Comparison of ENCODE assay signal across 1 cellular context in genomic region chr3:16896094-16896627, GRCh38.
TF ChIP-seq lines count a peak whose summit lies in the region.

No MANE protein-coding gene starts in this region.

TF ChIP-seq in HepG2, 621 proteins besides CTCF, POLR2A, EP300 and RAD21:
- TF ChIP-seq, protein P1, sequence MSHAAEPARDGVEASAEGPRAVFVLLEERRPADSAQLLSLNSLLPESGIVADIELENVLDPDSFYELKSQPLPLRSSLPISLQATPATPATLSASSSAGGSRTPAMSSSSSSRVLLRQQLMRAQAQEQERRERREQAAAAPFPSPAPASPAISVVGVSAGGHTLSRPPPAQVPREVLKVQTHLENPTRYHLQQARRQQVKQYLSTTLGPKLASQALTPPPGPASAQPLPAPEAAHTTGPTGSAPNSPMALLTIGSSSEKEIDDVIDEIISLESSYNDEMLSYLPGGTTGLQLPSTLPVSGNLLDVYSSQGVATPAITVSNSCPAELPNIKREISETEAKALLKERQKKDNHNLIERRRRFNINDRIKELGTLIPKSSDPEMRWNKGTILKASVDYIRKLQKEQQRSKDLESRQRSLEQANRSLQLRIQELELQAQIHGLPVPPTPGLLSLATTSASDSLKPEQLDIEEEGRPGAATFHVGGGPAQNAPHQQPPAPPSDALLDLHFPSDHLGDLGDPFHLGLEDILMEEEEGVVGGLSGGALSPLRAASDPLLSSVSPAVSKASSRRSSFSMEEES (CRISPR knock-in tag; IDR thresholded peaks at IDR 0.05), result no peak
- no peak for TF ChIP-seq ZNF816 (CRISPR knock-in tag; IDR thresholded peaks at IDR 0.05; ENCODE audit: borderline replicate concordance)
- TF ChIP-seq TMF1 (CRISPR knock-in tag; IDR thresholded peaks at IDR 0.05; ENCODE audit: low read depth), result no peak
- no peak for TF ChIP-seq ZNF225 (CRISPR knock-in tag; IDR thresholded peaks at IDR 0.05)
- TF ChIP-seq SSRP1 (CRISPR knock-in tag; IDR thresholded peaks at IDR 0.05), result no peak
- no peak for TF ChIP-seq ZNF160 (CRISPR knock-in tag; IDR thresholded peaks at IDR 0.05)
- no peak for TF ChIP-seq PAX8 (CRISPR knock-in tag; IDR thresholded peaks at IDR 0.05; ENCODE audit: borderline replicate concordance)
- TF ChIP-seq REST (IDR thresholded peaks at IDR 0.05; ENCODE audit: borderline replicate concordance in 1 of 2, low read depth in 1 of 2, low read length in 2 of 2), result no peak
- no peak for TF ChIP-seq ZFP82 (CRISPR knock-in tag; IDR thresholded peaks at IDR 0.05; ENCODE audit: borderline replicate concordance)
- no peak for TF ChIP-seq HHEX (CRISPR knock-in tag; IDR thresholded peaks at IDR 0.05)
- TF ChIP-seq, protein P2, sequence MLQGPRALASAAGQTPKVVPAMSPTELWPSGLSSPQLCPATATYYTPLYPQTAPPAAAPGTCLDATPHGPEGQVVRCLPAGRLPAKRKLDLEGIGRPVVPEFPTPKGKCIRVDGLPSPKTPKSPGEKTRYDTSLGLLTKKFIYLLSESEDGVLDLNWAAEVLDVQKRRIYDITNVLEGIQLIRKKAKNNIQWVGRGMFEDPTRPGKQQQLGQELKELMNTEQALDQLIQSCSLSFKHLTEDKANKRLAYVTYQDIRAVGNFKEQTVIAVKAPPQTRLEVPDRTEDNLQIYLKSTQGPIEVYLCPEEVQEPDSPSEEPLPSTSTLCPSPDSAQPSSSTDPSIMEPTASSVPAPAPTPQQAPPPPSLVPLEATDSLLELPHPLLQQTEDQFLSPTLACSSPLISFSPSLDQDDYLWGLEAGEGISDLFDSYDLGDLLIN (CRISPR knock-in tag; IDR thresholded peaks at IDR 0.05; ENCODE audit: borderline replicate concordance), result no peak
- no peak for TF ChIP-seq NFKB2 (CRISPR knock-in tag; IDR thresholded peaks at IDR 0.05; ENCODE audit: borderline replicate concordance)
- TF ChIP-seq ZNF558 (CRISPR knock-in tag; IDR thresholded peaks at IDR 0.05; ENCODE audit: borderline replicate concordance), result no peak
TF ChIP-seq in HepG2: peak in this region for 0.
